ENCODE assay signal across 13 cellular contexts in genomic region chr16:19888834-19889233, GRCh38. TPM values are rescaled to one million over a fixed set of nuclear protein-coding genes. Genes with fewer than 3 reads are reported as not detected.
DNase-seq lines count a peak whose midpoint lies in the region; ATAC-seq lines count a peak whose summit lies in the region.
"Had no signal": no experiment of that assay in that cellular context is flagged by ENCODE, and none has a peak within 500 bp of the region (broad histone marks: within the 10 kb centered on the region; RNA-seq: fewer than 3 reads in every experiment).

No MANE protein-coding gene starts in this region.

- H3K36me3 Mint-ChIP-seq in activated naive CD4-positive, alpha-beta T cell treated with anti-CD3 and anti-CD28 coated beads for 36 hours (ENCODE audit: low read depth), result no peaks in the 10 kb centered on the region

- intact Hi-C loops in activated naive CD4-positive, alpha-beta T cell treated with anti-CD3 and anti-CD28 coated beads for 36 hours (cut with micrococcal nuclease), result loop anchor here (5.0 kb wide), 2 partner anchors 502 to 802 kb away; no protein-coding TSS in a partner anchor

- H3K4me3 Mint-ChIP-seq in activated naive CD4-positive, alpha-beta T cell treated with anti-CD3 and anti-CD28 coated beads for 36 hours, result no peak overlapping the region
- no peak overlapping the region for H3K4me3 Mint-ChIP-seq in stimulated activated naive CD8-positive, alpha-beta T cell treated with anti-CD3 and anti-CD28 coated beads, Interleukin-15, amount 100 ng/mL, for 72 hours
- H3K4me3 Mint-ChIP-seq: CD4-positive, alpha-beta memory T cell; GM23338 had no signal

- peaks cover 22% of the 10 kb centered on the region for H3K4me1 Mint-ChIP-seq in activated naive CD4-positive, alpha-beta T cell treated with anti-CD3 and anti-CD28 coated beads for 36 hours (ENCODE audit: low read depth)
- H3K4me1 Mint-ChIP-seq in stimulated activated naive CD8-positive, alpha-beta T cell treated with anti-CD3 and anti-CD28 coated beads, Interleukin-15, amount 100 ng/mL, for 72 hours, result peaks cover 28% of the 10 kb centered on the region
- H3K4me1 Mint-ChIP-seq: GM23338 had no signal

- ATAC-seq in stimulated activated naive CD8-positive, alpha-beta T cell treated with anti-CD3 and anti-CD28 coated beads, Interleukin-15, Interleukin-2, amounts not matched to agents 100 U/mL and 50 U/mL, for 24 hours, result peak; percentile 66
- no peak for ATAC-seq in stimulated activated naive CD8-positive, alpha-beta T cell treated with anti-CD3 and anti-CD28 coated beads, Interleukin-15, amount 100 ng/mL, for 72 hours
- ATAC-seq in GM21529 (IDR thresholded peaks at IDR 0.05; ENCODE audit: unreplicated experiment), result no peak
- ATAC-seq: A549, GM12878, GM23338 had no signal

- peaks cover 14% of the 10 kb centered on the region for H3K27me3 Mint-ChIP-seq in activated naive CD4-positive, alpha-beta T cell treated with anti-CD3 and anti-CD28 coated beads for 36 hours (ENCODE audit: low read depth)
- peaks cover 26% of the 10 kb centered on the region for H3K27me3 Mint-ChIP-seq in stimulated activated naive CD8-positive, alpha-beta T cell treated with anti-CD3 and anti-CD28 coated beads, Interleukin-15, amount 100 ng/mL, for 72 hours

- H3K27ac Mint-ChIP-seq in activated naive CD4-positive, alpha-beta T cell treated with anti-CD3 and anti-CD28 coated beads for 36 hours, result no peak overlapping the region
- no peak overlapping the region for H3K27ac Mint-ChIP-seq in stimulated activated naive CD8-positive, alpha-beta T cell treated with anti-CD3 and anti-CD28 coated beads, Interleukin-15, amount 100 ng/mL, for 72 hours
- H3K27ac Mint-ChIP-seq: CD4-positive, alpha-beta memory T cell; GM23338 had no signal

- peaks cover 4% of the 10 kb centered on the region for H3K9me3 Mint-ChIP-seq in activated naive CD4-positive, alpha-beta T cell treated with anti-CD3 and anti-CD28 coated beads for 36 hours
- H3K9me3 Mint-ChIP-seq in stimulated activated naive CD8-positive, alpha-beta T cell treated with anti-CD3 and anti-CD28 coated beads, Interleukin-15, amount 100 ng/mL, for 72 hours, result no peaks in the 10 kb centered on the region

- CTCF ChIA-PET in activated naive CD4-positive, alpha-beta T cell treated with anti-CD3 and anti-CD28 coated beads for 36 hours (lab: Charles Lee), result interaction anchor here (0.7 to 3.7 kb wide), 4 partner anchors 9 to 331 kb away, joined by 3 to 28 read pairs (median 6); partner anchors contain the start of gene VPS35L

- peak; percentile 26 for DNase-seq in activated naive CD4-positive, alpha-beta T cell treated with anti-CD3 and anti-CD28 coated beads for 36 hours
- no peak for DNase-seq in activated naive CD4-positive, alpha-beta T cell (lab: John Stamatoyannopoulos, UW)
- peak; percentile 16 for DNase-seq in stimulated activated naive CD8-positive, alpha-beta T cell treated with anti-CD3 and anti-CD28 coated beads, Interleukin-15, Interleukin-2, amounts not matched to agents 100 U/mL and 50 U/mL, for 24 hours
- no peak for DNase-seq in stimulated activated naive CD8-positive, alpha-beta T cell treated with anti-CD3 and anti-CD28 coated beads, Interleukin-15, amount 100 ng/mL, for 72 hours
- peak; percentile 51 for DNase-seq in kidney tubule cell (ENCODE audit: low spot score)
- DNase-seq: BE2C; CD4-positive, alpha-beta memory T cell; DMS79; H7 had no signal

RNA-seq across cellular contexts. Expression of gene GPRC5B, which starts 4.2 kb away (rescaled TPM):
- under 1 TPM; 0.22 to 0.55 TPM for total RNA-seq in activated naive CD4-positive, alpha-beta T cell treated with anti-CD3 and anti-CD28 coated beads for 36 hours
- total RNA-seq: CD4-positive, alpha-beta memory T cell had no signal

Comparison
In these comparisons a context has a peak if more than half of its experiments do, and no peak if none do; other contexts are left out.
1. DNase-seq: peak in activated naive CD4-positive, alpha-beta T cell treated with anti-CD3 and anti-CD28 coated beads for 36 hours (single experiment), stimulated activated naive CD8-positive, alpha-beta T cell treated with anti-CD3 and anti-CD28 coated beads, Interleukin-15, Interleukin-2, amounts not matched to agents 100 U/mL and 50 U/mL, for 24 hours (single experiment) and kidney tubule cell (single experiment); none in activated naive CD4-positive, alpha-beta T cell (0 of 4) and stimulated activated naive CD8-positive, alpha-beta T cell treated with anti-CD3 and anti-CD28 coated beads, Interleukin-15, amount 100 ng/mL, for 72 hours (0 of 2).